ENCODE assay signal across 24 cellular contexts in the genomic region with DNA sequence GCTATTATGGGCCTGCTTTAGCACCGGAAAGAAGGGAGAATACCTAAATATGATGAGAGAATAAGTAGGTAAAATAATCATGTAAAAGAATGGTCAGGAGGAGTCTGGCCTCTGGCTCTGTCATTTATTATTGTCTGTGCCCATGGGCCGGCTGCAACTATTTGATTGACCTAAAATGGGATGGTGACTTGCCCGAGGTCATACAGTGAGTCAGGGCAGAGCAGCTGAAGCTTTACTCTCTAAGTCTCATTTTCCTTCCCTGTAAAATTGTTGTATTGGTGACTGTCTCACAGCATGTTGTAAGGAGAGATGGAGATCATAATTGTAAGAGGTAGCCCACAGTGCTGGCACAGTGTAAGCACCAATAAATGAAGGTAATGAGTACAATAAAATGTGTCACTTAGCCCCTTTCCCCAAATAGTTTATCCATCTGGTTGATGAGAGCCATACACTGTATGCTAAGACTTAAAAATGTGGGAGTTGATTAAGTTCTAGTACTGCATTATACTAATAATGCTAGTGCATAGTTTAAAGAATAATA. TPM values are rescaled to one million over a fixed set of nuclear protein-coding genes. Genes with fewer than 3 reads are reported as not detected.
DNase-seq lines count a peak whose midpoint lies in the region; ATAC-seq and TF ChIP-seq lines count a peak whose summit lies in the region.
"Had no signal": no experiment of that assay in that cellular context is flagged by ENCODE, and none has a peak within 500 bp of the region (broad histone marks: within the 10 kb centered on the region; RNA-seq: fewer than 3 reads in every experiment).

No MANE protein-coding gene starts in this region.

- H3K4me3 ChIP-seq in HEK293 (ENCODE audit: low read depth, low read length) = no peak overlapping the region
- H3K4me3 ChIP-seq: BLaER1 treated with 17β-estradiol and CSF1 and Interleukin-3, amounts not matched to agents 10 nM and 100 nM; K562; SK-N-MC had no signal

- no peak for TF ChIP-seq CTCF in HEK293 (tag by site-specific recombination; IDR thresholded peaks at IDR 0.05)
- TF ChIP-seq CTCF in foreskin keratinocyte (conservative IDR thresholded peaks at IDR 0.05) = no peak

- CTCF ChIA-PET in HEK293 (lab: Yijun Ruan, JAX) = no interaction called here

- POLR2A ChIA-PET in HEK293 (lab: Yijun Ruan, JAX) = no interaction called here

- H3K9me3 ChIP-seq in HEK293 (ENCODE audit: control insufficient read depth, insufficient read depth, low read depth, low read length) = no peaks in the 10 kb centered on the region
- H3K9me3 ChIP-seq: Caco-2 had no signal

- peak; percentile 16 for ATAC-seq in foreskin keratinocyte
- ATAC-seq: HCT116, K562 had no signal

- peak; percentile 33 for DNase-seq in RPMI7951 (ENCODE audit: low read depth)
- no peak for DNase-seq in foreskin keratinocyte
- DNase-seq in NOMO-1 treated with dmso at 0.1 percent for 144 hours (lab: John Stamatoyannopoulos, UW; ENCODE audit: unreplicated experiment) = no peak
- DNase-seq in MV-4-11 (lab: John Stamatoyannopoulos, UW) = no peak
- DNase-seq in RPMI8226 = no peak
- no peak for DNase-seq in NCI-H2107 treated with DMSO at 0.1 percent for 48 hours (lab: John Stamatoyannopoulos, UW; ENCODE audit: unreplicated experiment)
- DNase-seq: Caco-2; CD4-positive, alpha-beta memory T cell; DND-41; GDM1; NCI-H1092 treated with DMSO at 0.1 percent for 48 hours; NCI-H1436 treated with DMSO at 0.1 percent for 48 hours; NCI-H1930; NCI-H446; NCI-H526; OCI-M1; SHP77 treated with DMSO at 0.1 percent for 48 hours; SW 1271 had no signal

- H3K4me1 ChIP-seq in HEK293 (ENCODE audit: control insufficient read depth, insufficient read depth, low read length) (no peaks in the 10 kb centered on the region), foreskin keratinocyte (no peaks in the 10 kb centered on the region)
- H3K4me1 ChIP-seq: BLaER1 treated with 17β-estradiol and CSF1 and Interleukin-3, amounts not matched to agents 10 nM and 100 nM; Caco-2 had no signal

- H3K36me3 ChIP-seq in HEK293 (ENCODE audit: control insufficient read depth in 2 of 2, insufficient read depth in 1 of 2, low read length in 2 of 2) = peaks cover 5 to 44% of the 10 kb centered on the region in 2 experiments; a peak in 2 of 3 replicates

- H3K27ac ChIP-seq in HEK293 (ENCODE audit: extremely low read depth, low read depth, low read length) = no peak overlapping the region
- no peak overlapping the region for H3K27ac ChIP-seq in foreskin keratinocyte
- H3K27ac ChIP-seq: BLaER1 treated with 17β-estradiol and CSF1 and Interleukin-3, amounts not matched to agents 10 nM and 100 nM; RWPE1; SK-N-MC had no signal

- no peaks in the 10 kb centered on the region for H3K27me3 ChIP-seq in foreskin keratinocyte
- H3K27me3 ChIP-seq: BLaER1 treated with 17β-estradiol and CSF1 and Interleukin-3, amounts not matched to agents 10 nM and 100 nM had no signal

TF ChIP-seq in HEK293, 187 proteins besides CTCF, POLR2A, EP300 and RAD21:
- TF ChIP-seq, protein P1, sequence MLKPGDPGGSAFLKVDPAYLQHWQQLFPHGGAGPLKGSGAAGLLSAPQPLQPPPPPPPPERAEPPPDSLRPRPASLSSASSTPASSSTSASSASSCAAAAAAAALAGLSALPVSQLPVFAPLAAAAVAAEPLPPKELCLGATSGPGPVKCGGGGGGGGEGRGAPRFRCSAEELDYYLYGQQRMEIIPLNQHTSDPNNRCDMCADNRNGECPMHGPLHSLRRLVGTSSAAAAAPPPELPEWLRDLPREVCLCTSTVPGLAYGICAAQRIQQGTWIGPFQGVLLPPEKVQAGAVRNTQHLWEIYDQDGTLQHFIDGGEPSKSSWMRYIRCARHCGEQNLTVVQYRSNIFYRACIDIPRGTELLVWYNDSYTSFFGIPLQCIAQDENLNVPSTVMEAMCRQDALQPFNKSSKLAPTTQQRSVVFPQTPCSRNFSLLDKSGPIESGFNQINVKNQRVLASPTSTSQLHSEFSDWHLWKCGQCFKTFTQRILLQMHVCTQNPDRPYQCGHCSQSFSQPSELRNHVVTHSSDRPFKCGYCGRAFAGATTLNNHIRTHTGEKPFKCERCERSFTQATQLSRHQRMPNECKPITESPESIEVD (tag by site-specific recombination; IDR thresholded peaks at IDR 0.05) = 0 out of 2 replicates have a peak, but pooled peaks have one; percentile 10
- TF ChIP-seq ZNF140 (tag by site-specific recombination; IDR thresholded peaks at IDR 0.05) = no peak
- no peak for TF ChIP-seq ZNF214 (tag by site-specific recombination; IDR thresholded peaks at IDR 0.05; ENCODE audit: borderline replicate concordance)
- TF ChIP-seq ZXDB (tag by site-specific recombination; IDR thresholded peaks at IDR 0.05) = no peak
- peak; percentile 33 for TF ChIP-seq ZIC2 (tag by site-specific recombination; IDR thresholded peaks at IDR 0.05)
- TF ChIP-seq FEZF1 (tag by site-specific recombination; IDR thresholded peaks at IDR 0.05) = peak; percentile 51
- no peak for TF ChIP-seq ZNF555 (tag by site-specific recombination; conservative IDR thresholded peaks at IDR 0.05)
- TF ChIP-seq ZNF558 (tag by site-specific recombination; IDR thresholded peaks at IDR 0.05) = no peak
- TF ChIP-seq IKZF3 (tag by site-specific recombination; IDR thresholded peaks at IDR 0.05) = no peak
TF ChIP-seq in HEK293: peak in this region for 3.

RNA-seq across cellular contexts. Expression of a gene that starts 39.6 kb away (rescaled TPM):
- 15.7 and 16.0 TPM in 2 replicates for total RNA-seq in RPMI7951 (2014; rRNA removed; shearing (Covaris generic))
- total RNA-seq in foreskin keratinocyte = 17.0 and 19.3 TPM in 2 replicates
- polyA plus RNA-seq in foreskin keratinocyte = 6.9 and 7.3 TPM in 2 replicates
